In the genomic region with DNA sequence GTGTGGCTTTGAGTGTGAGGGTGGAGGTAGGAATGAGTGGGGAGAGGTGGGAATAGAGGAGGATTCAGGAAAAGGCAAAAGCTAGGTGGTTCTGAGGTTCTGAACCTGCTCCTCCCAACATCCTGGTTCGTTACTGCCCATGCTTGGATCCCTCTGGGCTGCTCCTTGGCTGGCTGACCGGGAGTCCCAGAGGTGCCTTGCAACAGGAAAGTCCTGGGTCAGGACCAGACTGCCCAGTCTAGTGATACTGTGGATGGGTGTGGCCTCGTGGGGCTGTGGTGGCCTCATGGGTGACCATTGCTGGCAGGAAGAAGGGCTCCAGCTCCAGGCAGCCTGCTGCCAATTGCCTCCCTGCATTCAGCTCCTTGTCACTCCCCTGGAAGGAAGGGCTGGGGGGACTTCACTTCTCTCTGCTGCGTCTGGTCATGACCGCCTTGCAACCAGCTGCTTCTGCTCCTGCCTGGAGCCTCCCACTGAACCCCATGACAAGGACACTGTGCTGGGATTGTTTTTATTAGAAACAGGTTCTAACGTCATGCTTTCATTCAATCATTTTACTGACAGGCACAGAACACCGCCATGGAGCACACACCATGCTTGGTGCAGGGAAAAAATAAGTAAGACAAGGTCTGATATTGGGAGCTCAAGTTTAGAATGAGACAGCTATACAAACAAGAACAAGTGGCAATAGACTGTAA, we compare ENCODE assay signal across 2 cellular contexts.
TF ChIP-seq lines count a peak whose summit lies in the region.

No MANE protein-coding gene starts in this region.

TF ChIP-seq in SK-N-SH, 30 proteins besides CTCF, POLR2A, EP300 and RAD21 (continued from another document):
- TF ChIP-seq, protein P1, sequence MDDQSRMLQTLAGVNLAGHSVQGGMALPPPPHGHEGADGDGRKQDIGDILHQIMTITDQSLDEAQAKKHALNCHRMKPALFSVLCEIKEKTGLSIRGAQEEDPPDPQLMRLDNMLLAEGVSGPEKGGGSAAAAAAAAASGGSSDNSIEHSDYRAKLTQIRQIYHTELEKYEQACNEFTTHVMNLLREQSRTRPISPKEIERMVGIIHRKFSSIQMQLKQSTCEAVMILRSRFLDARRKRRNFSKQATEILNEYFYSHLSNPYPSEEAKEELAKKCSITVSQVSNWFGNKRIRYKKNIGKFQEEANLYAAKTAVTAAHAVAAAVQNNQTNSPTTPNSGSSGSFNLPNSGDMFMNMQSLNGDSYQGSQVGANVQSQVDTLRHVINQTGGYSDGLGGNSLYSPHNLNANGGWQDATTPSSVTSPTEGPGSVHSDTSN (IDR thresholded peaks at IDR 0.05) = no peak
- TF ChIP-seq RCOR1 (IDR thresholded peaks at IDR 0.05; ENCODE audit: low read length) (no peak), TCF12 (IDR thresholded peaks at IDR 0.05) (no peak), NFIC (IDR thresholded peaks at IDR 0.05; ENCODE audit: borderline replicate concordance) (no peak)

TF ChIP-seq in SK-N-SH treated with all-trans-retinoic acid at 6 μM for 48 hours, 23 proteins besides CTCF, POLR2A, EP300 and RAD21 (continued from another document):
- TF ChIP-seq, protein P2, sequence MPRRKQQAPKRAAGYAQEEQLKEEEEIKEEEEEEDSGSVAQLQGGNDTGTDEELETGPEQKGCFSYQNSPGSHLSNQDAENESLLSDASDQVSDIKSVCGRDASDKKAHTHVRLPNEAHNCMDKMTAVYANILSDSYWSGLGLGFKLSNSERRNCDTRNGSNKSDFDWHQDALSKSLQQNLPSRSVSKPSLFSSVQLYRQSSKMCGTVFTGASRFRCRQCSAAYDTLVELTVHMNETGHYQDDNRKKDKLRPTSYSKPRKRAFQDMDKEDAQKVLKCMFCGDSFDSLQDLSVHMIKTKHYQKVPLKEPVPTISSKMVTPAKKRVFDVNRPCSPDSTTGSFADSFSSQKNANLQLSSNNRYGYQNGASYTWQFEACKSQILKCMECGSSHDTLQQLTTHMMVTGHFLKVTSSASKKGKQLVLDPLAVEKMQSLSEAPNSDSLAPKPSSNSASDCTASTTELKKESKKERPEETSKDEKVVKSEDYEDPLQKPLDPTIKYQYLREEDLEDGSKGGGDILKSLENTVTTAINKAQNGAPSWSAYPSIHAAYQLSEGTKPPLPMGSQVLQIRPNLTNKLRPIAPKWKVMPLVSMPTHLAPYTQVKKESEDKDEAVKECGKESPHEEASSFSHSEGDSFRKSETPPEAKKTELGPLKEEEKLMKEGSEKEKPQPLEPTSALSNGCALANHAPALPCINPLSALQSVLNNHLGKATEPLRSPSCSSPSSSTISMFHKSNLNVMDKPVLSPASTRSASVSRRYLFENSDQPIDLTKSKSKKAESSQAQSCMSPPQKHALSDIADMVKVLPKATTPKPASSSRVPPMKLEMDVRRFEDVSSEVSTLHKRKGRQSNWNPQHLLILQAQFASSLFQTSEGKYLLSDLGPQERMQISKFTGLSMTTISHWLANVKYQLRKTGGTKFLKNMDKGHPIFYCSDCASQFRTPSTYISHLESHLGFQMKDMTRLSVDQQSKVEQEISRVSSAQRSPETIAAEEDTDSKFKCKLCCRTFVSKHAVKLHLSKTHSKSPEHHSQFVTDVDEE (CRISPR knock-in tag; IDR thresholded peaks at IDR 0.05) = no peak
- TF ChIP-seq ZC3H10 (CRISPR knock-in tag; IDR thresholded peaks at IDR 0.05) (no peak), ARNTL (CRISPR knock-in tag; IDR thresholded peaks at IDR 0.05; ENCODE audit: borderline replicate concordance, low read depth) (no peak), SNAI2 (CRISPR knock-in tag; IDR thresholded peaks at IDR 0.05) (no peak), ZNF70 (CRISPR knock-in tag; IDR thresholded peaks at IDR 0.05) (no peak), ZNF565 (CRISPR knock-in tag; conservative IDR thresholded peaks at IDR 0.05; ENCODE audit: low read depth) (no peak), TOX (CRISPR knock-in tag; IDR thresholded peaks at IDR 0.05; ENCODE audit: borderline replicate concordance) (no peak), POU6F1 (CRISPR knock-in tag; IDR thresholded peaks at IDR 0.05; ENCODE audit: borderline replicate concordance, low read depth) (no peak), CSRNP3 (CRISPR knock-in tag; IDR thresholded peaks at IDR 0.05) (no peak), BACH2 (CRISPR knock-in tag; IDR thresholded peaks at IDR 0.05; ENCODE audit: borderline replicate concordance) (no peak), ZNF8 (CRISPR knock-in tag; IDR thresholded peaks at IDR 0.05) (no peak), ESRRG (CRISPR knock-in tag; IDR thresholded peaks at IDR 0.05) (no peak)
